In genomic region chr14:70816525-70816924, GRCh38 we compare ENCODE assay signal across 27 cellular contexts. TPM values are rescaled to one million over a fixed set of nuclear protein-coding genes. Genes with fewer than 3 reads are reported as not detected.
DNase-seq lines count a peak whose midpoint lies in the region; ATAC-seq and TF ChIP-seq lines count a peak whose summit lies in the region.
"Had no signal": no experiment of that assay in that cellular context is flagged by ENCODE, and none has a peak within 500 bp of the region (broad histone marks: within the 10 kb centered on the region; RNA-seq: fewer than 3 reads in every experiment).

No MANE protein-coding gene starts in this region.

- no peak overlapping the region for H4K8ac ChIP-seq in mesendoderm (ENCODE audit: low read depth, low read length)

- no peak overlapping the region for H3K56ac ChIP-seq in mesendoderm (ENCODE audit: low read length)

- no peak overlapping the region for H3K9ac ChIP-seq in mesendoderm (ENCODE audit: low read length)
- H3K9ac ChIP-seq: BLaER1 treated with 17β-estradiol and CSF1 and Interleukin-3, amounts not matched to agents 10 nM and 100 nM had no signal

- no CpG with 5 or more reads among the region's 8 CpGs for WGBS in mesendoderm (ENCODE audit: extremely low coverage, insufficient coverage, low lambda C conversion rate)

- H3K27me3 ChIP-seq in A673 (replicated peaks; ENCODE audit: insufficient read depth, low read depth, low read length, poor library complexity) (no peaks in the 10 kb centered on the region), HAP-1 (ENCODE audit: low read depth) (no peaks in the 10 kb centered on the region), RWPE2 (ENCODE audit: insufficient read depth, poor library complexity, severe bottlenecking) (no peaks in the 10 kb centered on the region), mesendoderm (ENCODE audit: insufficient read depth, low read length, poor library complexity) (no peaks in the 10 kb centered on the region)

- H3K9me3 ChIP-seq in A673 (ENCODE audit: low read depth, low read length, poor library complexity, severe bottlenecking): no peaks in the 10 kb centered on the region
- no peaks in the 10 kb centered on the region for H3K9me3 ChIP-seq in HAP-1
- H3K9me3 ChIP-seq in RWPE2 (ENCODE audit: severe bottlenecking): no peaks in the 10 kb centered on the region
- H3K9me3 ChIP-seq: BLaER1 treated with 17β-estradiol and CSF1 and Interleukin-3, amounts not matched to agents 10 nM and 100 nM; Caco-2 had no signal

- DNase-seq in A673 (ENCODE audit: low spot score): peak; percentile 51
- DNase-seq in HAP-1 (ENCODE audit: low spot score in 2 of 2): peak; percentile 15 to 58
- DNase-seq in RWPE2 (ENCODE audit: low spot score): no peak
- DNase-seq in mesendoderm: peak; percentile 57
- DNase-seq in cerebellar cortex (ENCODE audit: low spot score): no peak
- no peak for DNase-seq in islet precursor cell
- DNase-seq: AML-193; Caco-2; CD4-positive, alpha-beta T cell; DMS 273 treated with DMSO at 0.1 percent for 48 hours; DND-41; GM23248; HCEC 1CT; NCI-H1048; NCI-H1417; NCI-H1694; NCI-H2029 treated with DMSO at 0.1 percent for 48 hours; NCI-H2171; NCI-H345; NCI-H510A treated with DMSO at 0.1 percent for 48 hours; NCI-H748 treated with DMSO at 0.1 percent for 48 hours; NK-92 treated with Interleukin-12 subunit alpha and Interleukin-12 subunit beta, amount 100 ng/mL, for 24 hours; PC-3; SHP77 treated with DMSO at 0.1 percent for 48 hours; T-helper 1 cell had no signal

- in situ Hi-C loops in HAP-1 (cut with MboI; ENCODE audit: low sequenced_read_pairs): no loop called here

- no peak overlapping the region for H3K23ac ChIP-seq in mesendoderm (ENCODE audit: low read length)

- intact Hi-C loops in A673 (cut with micrococcal nuclease; ENCODE audit: unreplicated experiment): loop anchor here (2.0 to 5.0 kb wide), 3 partner anchors 90 to 194 kb away; partner anchors contain the start of gene PCNX1

- no peak for TF ChIP-seq CTCF in A673 (conservative IDR thresholded peaks at IDR 0.05; ENCODE audit: low read depth, low read length)
- no peak for TF ChIP-seq CTCF in RWPE2 (IDR thresholded peaks at IDR 0.05; ENCODE audit: poor library complexity, severe bottlenecking)

- no peak overlapping the region for H4K5ac ChIP-seq in mesendoderm (ENCODE audit: low read length)

- H2AK5ac ChIP-seq in mesendoderm (ENCODE audit: low read length): no peak overlapping the region

- ATAC-seq in RWPE2 (ENCODE audit: low read depth) (no peak), GM18502 (IDR thresholded peaks at IDR 0.05; ENCODE audit: poor library complexity, unreplicated experiment) (no peak)
- ATAC-seq: PC-3 had no signal

- H3K36me3 ChIP-seq in A673 (ENCODE audit: insufficient read depth, low read length, poor library complexity, severe bottlenecking): no peaks in the 10 kb centered on the region
- H3K36me3 ChIP-seq in HAP-1 (replicated peaks): no peaks in the 10 kb centered on the region
- H3K36me3 ChIP-seq in RWPE2 (ENCODE audit: low read depth): peaks cover 36% of the 10 kb centered on the region
- H3K36me3 ChIP-seq in mesendoderm (ENCODE audit: control insufficient read depth, insufficient read depth, low read length): no peaks in the 10 kb centered on the region
- H3K36me3 ChIP-seq: BLaER1 treated with 17β-estradiol and CSF1 and Interleukin-3, amounts not matched to agents 10 nM and 100 nM had no signal

- POLR2A ChIA-PET in A673 (lab: Charles Lee; ENCODE audit: low non-redundant PET): no interaction called here

- H3K4me1 ChIP-seq in A673 (ENCODE audit: insufficient read depth, low read length, poor library complexity, severe bottlenecking): peaks cover 15% of the 10 kb centered on the region
- H3K4me1 ChIP-seq in HAP-1: peaks cover 17% of the 10 kb centered on the region
- peaks cover 19% of the 10 kb centered on the region for H3K4me1 ChIP-seq in RWPE2 (ENCODE audit: insufficient read depth, poor library complexity, severe bottlenecking)
- peaks cover 5% of the 10 kb centered on the region for H3K4me1 ChIP-seq in mesendoderm (ENCODE audit: control insufficient read depth, low read depth, low read length)

- peaks cover 4% of the 10 kb centered on the region for H3K79me1 ChIP-seq in mesendoderm (ENCODE audit: low read length)

- no peak overlapping the region for H2BK15ac ChIP-seq in mesendoderm (replicated peaks; ENCODE audit: low read depth)

- no peak overlapping the region for H3K4me2 ChIP-seq in mesendoderm (ENCODE audit: low read length)

- CTCF ChIA-PET in A673 (lab: Charles Lee): no interaction called here

- no peak overlapping the region for H2BK5ac ChIP-seq in mesendoderm (ENCODE audit: low read length)

- H3K4me3 ChIP-seq in A673 (ENCODE audit: low read depth, low read length, poor library complexity, severe bottlenecking): no peak overlapping the region
- H3K4me3 ChIP-seq in HAP-1: no peak overlapping the region
- H3K4me3 ChIP-seq in RWPE2 (ENCODE audit: severe bottlenecking): no peak overlapping the region
- no peak overlapping the region for H3K4me3 ChIP-seq in mesendoderm (ENCODE audit: low read length)
- H3K4me3 ChIP-seq: BLaER1 treated with 17β-estradiol and CSF1 and Interleukin-3, amounts not matched to agents 10 nM and 100 nM had no signal

- no TSS peak for BruUV-seq in A673 (replicated peaks; lab: Mats Ljungman, UMichigan)

- peaks cover 8% of the 10 kb centered on the region for H3K79me2 ChIP-seq in mesendoderm (ENCODE audit: control insufficient read depth, insufficient read depth, low read length)

- no peak overlapping the region for H3K4ac ChIP-seq in mesendoderm (ENCODE audit: low read depth, low read length)

- H2BK120ac ChIP-seq in mesendoderm (ENCODE audit: low read depth, low read length): no peak overlapping the region

- H3K27ac ChIP-seq in A673 (ENCODE audit: low read depth, low read length, poor library complexity, severe bottlenecking): no peak overlapping the region
- peak overlapping the region; percentile 81 for H3K27ac ChIP-seq in RWPE2 (ENCODE audit: poor library complexity, severe bottlenecking)
- no peak overlapping the region for H3K27ac ChIP-seq in mesendoderm (ENCODE audit: low read depth, low read length)

- H3K18ac ChIP-seq in mesendoderm (ENCODE audit: low read length): no peak overlapping the region

RNA-seq across cellular contexts. Expression of gene MAP3K9, which starts 7.2 kb away (rescaled TPM):
- total RNA-seq in A673 (2021): 5.4 and 6.4 TPM in 2 replicates
- polyA plus RNA-seq in mesendoderm (2013, experiment 1 of 2): 6.3 TPM
- 6.4 TPM for polyA plus RNA-seq in mesendoderm (2013, experiment 2 of 2)
- total RNA-seq: GM23248 had no signal

Comparison
In these comparisons a context has a peak if more than half of its experiments do, and no peak if none do; other contexts are left out.
1. DNase-seq: peak in A673 (single experiment), HAP-1 (2 of 2) and mesendoderm (single experiment); none in RWPE2 (single experiment), cerebellar cortex (single experiment) and islet precursor cell (single experiment).